ENCODE assay signal across 9 cellular contexts in the genomic region with DNA sequence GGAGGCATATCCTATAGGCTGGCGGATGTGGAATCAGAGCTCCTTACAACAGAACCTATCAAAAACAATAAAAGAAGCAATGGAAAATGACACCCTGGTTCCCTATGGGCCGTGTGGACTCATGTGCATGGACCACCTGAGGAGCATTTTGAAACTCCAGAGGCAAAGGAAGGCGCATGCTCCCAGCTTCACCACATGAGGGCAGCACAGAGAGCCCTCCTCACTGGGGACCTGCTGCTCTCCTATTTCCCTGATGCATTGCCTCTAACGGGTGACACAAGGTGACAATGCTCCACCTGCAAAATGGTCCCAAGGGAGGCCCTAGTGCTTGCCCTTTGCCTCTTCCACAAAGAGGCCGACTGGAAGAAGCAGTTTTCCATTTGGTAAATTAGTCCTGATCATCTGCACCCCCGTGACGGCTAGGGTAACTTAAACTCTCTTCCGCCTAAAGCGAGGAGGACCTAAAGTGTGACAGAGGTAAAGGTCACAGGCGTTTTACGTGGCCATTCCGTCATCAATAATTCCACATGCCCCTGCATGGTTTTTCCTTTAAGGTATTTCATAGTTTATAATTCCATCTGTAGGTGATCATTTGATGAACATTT.
DNase-seq lines count a peak whose midpoint lies in the region; ATAC-seq, FAIRE-seq and TF ChIP-seq lines count a peak whose summit lies in the region.
"Had no signal": no experiment of that assay in that cellular context is flagged by ENCODE, and none has a peak within 500 bp of the region (broad histone marks: within the 10 kb centered on the region; RNA-seq: fewer than 3 reads in every experiment).

No MANE protein-coding gene starts in this region.

- FAIRE-seq in GM12892 (lab: Jason Lieb, UNC) = peak; percentile 93
- FAIRE-seq: islet of Langerhans had no signal

- H3K4me3 Mint-ChIP-seq in glutamatergic neuron (ENCODE audit: unreplicated experiment) = no peak overlapping the region

- H3K4me1 Mint-ChIP-seq in glutamatergic neuron (ENCODE audit: low read depth, unreplicated experiment) = no peaks in the 10 kb centered on the region

- ATAC-seq in HG02852 (IDR thresholded peaks at IDR 0.05; ENCODE audit: unreplicated experiment) (peak; percentile 79), HG03045 (IDR thresholded peaks at IDR 0.05; ENCODE audit: unreplicated experiment) (no peak)

- H3K36me3 Mint-ChIP-seq in glutamatergic neuron (ENCODE audit: unreplicated experiment) = no peaks in the 10 kb centered on the region

- H3K27ac Mint-ChIP-seq in glutamatergic neuron (ENCODE audit: unreplicated experiment) = no peak overlapping the region

- peak; percentile 84 for TF ChIP-seq CTCF in glutamatergic neuron (IDR thresholded peaks at IDR 0.05; ENCODE audit: partially characterized antibody, unreplicated experiment)

- peak; percentile 58 for DNase-seq in AG08396 (ENCODE audit: low spot score)
- DNase-seq in GM12892 (ENCODE audit: insufficient read length) = peak; percentile 36
- peak; percentile 42 for DNase-seq in NCI-H460 (ENCODE audit: extremely low read depth, low read depth)
- DNase-seq in activated T-cell treated with anti-CD3 and anti-CD28 coated beads for 4 hours = peak; percentile 13
- peak; percentile 61 for DNase-seq in glutamatergic neuron
- peak; percentile 12 to 22 for DNase-seq in stimulated activated CD4-positive, alpha-beta T cell treated with anti-CD3 and anti-CD28 coated beads, Interleukin-15, amount 100 ng/mL, for 48 hours (ENCODE audit: low read depth in 2 of 2)

- no peaks in the 10 kb centered on the region for H3K9me3 Mint-ChIP-seq in glutamatergic neuron (ENCODE audit: unreplicated experiment)

- peaks cover 2% of the 10 kb centered on the region for H3K27me3 Mint-ChIP-seq in glutamatergic neuron (ENCODE audit: unreplicated experiment)

- TF ChIP-seq POLR2A in GM12892 (IDR thresholded peaks at IDR 0.05; ENCODE audit: low read depth, low read length) = no peak
